8 cellular contexts compared by ENCODE assay signal in the genomic region with DNA sequence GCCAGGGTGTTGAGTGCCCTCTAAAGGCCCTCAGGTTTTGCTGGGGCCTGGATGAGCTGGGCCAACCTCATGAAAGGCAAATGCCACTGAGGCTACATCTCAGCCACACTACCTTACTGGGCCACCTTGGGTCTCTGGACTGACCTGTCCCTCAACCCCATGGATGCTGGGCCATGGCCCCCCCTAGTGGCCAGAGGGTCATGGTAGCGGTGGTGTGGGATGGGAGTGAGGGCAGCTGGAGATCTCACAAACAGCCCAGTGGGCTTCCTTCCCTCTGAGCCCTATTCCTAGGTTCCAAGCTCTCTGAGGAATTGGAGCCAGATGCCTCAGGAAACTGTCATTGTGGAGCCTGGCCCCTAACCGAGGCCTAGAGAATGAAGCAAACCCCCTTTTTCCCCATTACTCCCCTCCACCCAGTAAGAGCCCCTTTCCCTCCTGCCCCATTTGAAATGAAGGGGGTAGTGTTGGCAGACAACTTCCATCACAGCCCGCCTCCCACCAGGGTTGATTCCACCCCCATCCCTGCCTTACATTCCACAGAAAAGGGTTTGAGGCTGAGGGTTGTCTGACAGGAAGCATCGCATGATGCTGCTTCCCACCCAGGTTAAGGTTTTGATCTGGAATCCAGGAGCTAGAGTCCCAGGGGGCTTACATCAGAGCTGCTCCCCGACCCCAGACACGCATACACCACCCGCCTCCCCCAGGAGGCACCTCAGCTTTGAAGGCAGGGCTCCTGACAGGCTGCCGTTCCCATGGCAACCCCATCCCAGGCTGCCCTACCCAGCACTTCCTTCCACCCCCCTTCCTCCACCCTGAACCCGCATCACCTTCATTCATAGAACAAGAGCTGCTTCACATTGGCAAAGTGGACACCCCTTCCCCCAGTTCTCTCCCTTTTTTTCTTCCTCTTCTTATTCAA.
DNase-seq lines count a peak whose midpoint lies in the region; ATAC-seq and TF ChIP-seq lines count a peak whose summit lies in the region.

No MANE protein-coding gene starts in this region.

- no peak for ATAC-seq in GM18873 (IDR thresholded peaks at IDR 0.05; ENCODE audit: low FRiP score, unreplicated experiment)

- no peaks in the 10 kb centered on the region for H3K36me3 Mint-ChIP-seq in osteocyte (ENCODE audit: unreplicated experiment)

- DNase-seq in NCI-H510A treated with DMSO at 0.1 percent for 48 hours (lab: John Stamatoyannopoulos, UW): peak; percentile 20
- DNase-seq in NCI-H510A (lab: John Stamatoyannopoulos, UW): no peak
- peak; percentile 75 for DNase-seq in NCI-H2196 (lab: John Stamatoyannopoulos, UW; ENCODE audit: unreplicated experiment)
- peak; percentile 81 for DNase-seq in activated CD8-positive, alpha-beta memory T cell treated with anti-CD3 and anti-CD28 coated beads, Interleukin-2, amount 50 U/mL, for 48 hours
- peak; percentile 32 for DNase-seq in fibroblast of mammary gland (ENCODE audit: low read depth)
- DNase-seq in osteocyte (ENCODE audit: extremely low spot score, unreplicated experiment): no peak
- no peak for DNase-seq in GOT3 (lab: John Stamatoyannopoulos, UW)

- H3K4me3 ChIP-seq in fibroblast of mammary gland (ENCODE audit: control insufficient read depth, low read depth, low read length): no peak overlapping the region

- H3K9me3 Mint-ChIP-seq in osteocyte (ENCODE audit: unreplicated experiment): no peaks in the 10 kb centered on the region

- TF ChIP-seq CTCF in fibroblast of mammary gland (conservative IDR thresholded peaks at IDR 0.05; ENCODE audit: control insufficient read depth, insufficient read depth, low read depth, low read length) (peak; percentile 74), osteocyte (IDR thresholded peaks at IDR 0.05) (peak; percentile 46)

- peaks cover 52% of the 10 kb centered on the region for H3K27me3 Mint-ChIP-seq in osteocyte (ENCODE audit: unreplicated experiment)

- no peak overlapping the region for H3K27ac Mint-ChIP-seq in osteocyte (ENCODE audit: unreplicated experiment)

- H3K4me3 Mint-ChIP-seq in osteocyte (ENCODE audit: unreplicated experiment): no peak overlapping the region

- H3K4me1 Mint-ChIP-seq in osteocyte (ENCODE audit: unreplicated experiment): peaks cover 4% of the 10 kb centered on the region

Comparison
In these comparisons a context has a peak if more than half of its experiments do, and no peak if none do; other contexts are left out.
1. DNase-seq: peak in NCI-H510A treated with DMSO at 0.1 percent for 48 hours (single experiment), NCI-H2196 (single experiment), activated CD8-positive, alpha-beta memory T cell treated with anti-CD3 and anti-CD28 coated beads, Interleukin-2, amount 50 U/mL, for 48 hours (single experiment) and fibroblast of mammary gland (single experiment); none in NCI-H510A (single experiment), osteocyte (single experiment) and GOT3 (single experiment).